Comparison of ENCODE assay signal across 8 cellular contexts in the genomic region with DNA sequence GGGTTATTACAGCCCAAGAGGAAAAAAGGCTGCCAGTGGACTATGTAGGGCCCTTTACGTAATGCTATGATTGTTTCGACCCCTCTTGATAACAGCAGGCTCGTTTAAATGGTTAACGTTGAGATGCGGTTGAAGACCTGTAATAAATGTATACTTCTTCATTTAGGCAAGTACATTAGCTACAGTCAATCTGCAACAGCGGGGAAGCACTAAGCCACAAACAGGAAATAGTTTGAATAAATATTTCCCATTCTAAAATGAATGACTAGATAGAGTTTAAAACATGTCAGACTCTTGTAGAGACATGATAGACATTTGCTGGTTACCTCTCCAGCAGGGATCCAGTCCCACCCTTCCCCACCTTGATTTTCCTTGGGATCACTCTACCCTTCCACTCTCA. TPM values are rescaled to one million over a fixed set of nuclear protein-coding genes. Genes with fewer than 3 reads are reported as not detected.
A peak's percentile ranks its signal among the peaks of the same experiment; 100 is the strongest.
DNase-seq lines count a peak whose midpoint lies in the region; ATAC-seq and TF ChIP-seq lines count a peak whose summit lies in the region.

No MANE protein-coding gene starts in this region.

- peaks cover 5 to 27% (median 12%) of the 10 kb centered on the region in 7 donors for H3K9me3 Mint-ChIP-seq in naive B cell

- no peaks in the 10 kb centered on the region for H3K27me3 ChIP-seq in prostate gland (replicated peaks; ENCODE audit: insufficient read depth)

- no peaks in the 10 kb centered on the region for H3K9me3 ChIP-seq in prostate gland

- H3K36me3 Mint-ChIP-seq in naive B cell, result peaks cover 4 to 8% of the 10 kb centered on the region in 2 donors

- H3K27ac ChIP-seq in prostate gland, result no peak overlapping the region

- WGBS in prostate gland, result 87% methylated on average over 6 of the region's 6 CpGs

- no peak for TF ChIP-seq CTCF in prostate gland (IDR thresholded peaks at IDR 0.05)

- H3K4me1 Mint-ChIP-seq in naive B cell, result peaks cover 58 to 83% (median 64%) of the 10 kb centered on the region in 3 donors

- intact Hi-C loops in prostate gland (cut with DNase I), result no loop called here
- intact Hi-C loops in sciatic nerve (cut with DNase I), result loop anchor here (5.0 kb wide), 1 partner anchor 280 kb away; no protein-coding TSS in a partner anchor

- no peaks in the 10 kb centered on the region for H3K4me1 ChIP-seq in prostate gland (replicated peaks)

- H3K4me3 Mint-ChIP-seq in naive B cell, result peak overlapping the region; percentile 14 to 88 (median 78)

- peak; percentile 51 for DNase-seq in MV-4-11 (lab: John Stamatoyannopoulos, UW)
- peak; percentile 76 for DNase-seq in naive B cell
- no peak for DNase-seq in prostate gland (ENCODE audit: low spot score)
- DNase-seq in ACHN, result no peak
- DNase-seq in foreskin melanocyte, result no peak
- DNase-seq in sciatic nerve (ENCODE audit: low spot score), result no peak

- no peak overlapping the region for H3K4me3 ChIP-seq in prostate gland

- in situ Hi-C loops in ACHN (cut with HindIII; ENCODE audit: low pct_ligation_motif_present, low pct_unique_long_range_greater_than_20kb, low sequenced_read_pairs), result no loop called here

- H3K27me3 Mint-ChIP-seq in naive B cell, result peaks cover 38 to 62% (median 47%) of the 10 kb centered on the region in 3 donors

- ATAC-seq in GM18861 (IDR thresholded peaks at IDR 0.05; ENCODE audit: unreplicated experiment) (peak; percentile 62), HG02588 (IDR thresholded peaks at IDR 0.05; ENCODE audit: unreplicated experiment) (peak; percentile 61), naive B cell (ENCODE audit: low read depth in 2 of 2) (peak; percentile 58 to 62), sciatic nerve (no peak)

- peak overlapping the region; percentile 39 to 93 (median 78) for H3K27ac Mint-ChIP-seq in naive B cell

- H3K36me3 ChIP-seq in prostate gland, result no peaks in the 10 kb centered on the region

- no peak for TF ChIP-seq POLR2A in prostate gland (IDR thresholded peaks at IDR 0.05)

RNA-seq across cellular contexts. Expression of a gene that starts 38.1 kb away (rescaled TPM):
- polyA plus RNA-seq in naive B cell (ENCODE audit: low read depth in 6 of 6), result 10 to 100 TPM; 35.5 to 63.2 (median 46.0) TPM
- 10 to 100 TPM; 34.4 to 44.2 TPM for total RNA-seq in prostate gland
- total RNA-seq in sciatic nerve, result 30.5 TPM

Comparison
In these comparisons a context has a peak if more than half of its experiments do, and no peak if none do; other contexts are left out.
1. DNase-seq: peak in MV-4-11 (single experiment) and naive B cell (single experiment); none in prostate gland (single experiment), ACHN (single experiment), foreskin melanocyte (single experiment) and sciatic nerve (single experiment).